ENCODE assay signal across 13 cellular contexts in the genomic region with DNA sequence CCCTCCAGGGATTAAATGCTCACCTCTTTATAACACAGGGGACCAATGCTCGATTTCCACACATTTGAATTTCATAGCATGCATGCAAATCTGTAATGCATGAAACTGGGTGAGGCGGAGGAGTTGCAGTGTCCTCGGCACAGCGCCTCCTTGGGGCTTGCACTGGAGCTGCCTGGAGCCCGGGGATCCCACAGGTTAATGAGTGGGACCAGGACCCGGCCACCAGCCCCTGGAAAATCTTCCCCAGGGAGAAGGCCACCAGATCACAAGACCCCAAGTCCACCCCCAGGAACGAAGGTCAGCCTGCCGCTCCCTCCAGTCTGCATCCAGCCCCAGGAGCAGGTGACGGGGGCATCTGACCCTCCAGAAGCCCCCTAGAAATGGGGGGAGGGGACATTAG.
A peak's percentile ranks its signal among the peaks of the same experiment; 100 is the strongest.
DNase-seq lines count a peak whose midpoint lies in the region; ATAC-seq and TF ChIP-seq lines count a peak whose summit lies in the region.
"Had no signal": no experiment of that assay in that cellular context is flagged by ENCODE, and none has a peak within 500 bp of the region (broad histone marks: within the 10 kb centered on the region; RNA-seq: fewer than 3 reads in every experiment).

No MANE protein-coding gene starts in this region.

- DNase-seq in HEK293T (ENCODE audit: extremely low spot score) (peak; percentile 69), WTC11 (ENCODE audit: low spot score) (peak; percentile 73), hepatocyte (ENCODE audit: low spot score) (no peak), AG20443 (ENCODE audit: low spot score) (no peak), GOT3 (lab: John Stamatoyannopoulos, UW) (no peak)
- no peak for DNase-seq in activated CD8-positive, alpha-beta memory T cell treated with anti-CD3 and anti-CD28 coated beads, Interleukin-2, amount 50 U/mL, for 4 hours
- DNase-seq: activated CD4-positive, alpha-beta T cell treated with anti-CD3 and anti-CD28 coated beads, Interleukin-2, amount 50 U/mL, for 48 hours; activated gamma-delta T cell; NCI-H187 treated with DMSO at 0.1 percent for 48 hours had no signal

- H3K4me2 ChIP-seq in hepatocyte: no peak overlapping the region

- no peaks in the 10 kb centered on the region for H3K36me3 ChIP-seq in hepatocyte (replicated peaks; ENCODE audit: insufficient read depth, low read depth)
- H3K36me3 ChIP-seq: breast epithelium had no signal

- H3K4me3 ChIP-seq in hepatocyte: no peak overlapping the region
- H3K4me3 ChIP-seq: breast epithelium had no signal

- 83% methylated on average over 9 of the region's 9 CpGs for WGBS in hepatocyte (ENCODE audit: low lambda C conversion rate, missing lambda C conversion rate)

- peaks cover 55% of the 10 kb centered on the region for H3K4me1 Mint-ChIP-seq in WTC11

- no peaks in the 10 kb centered on the region for H3K9me2 ChIP-seq in hepatocyte (replicated peaks; ENCODE audit: insufficient read depth)

- no peak overlapping the region for H3K4me3 Mint-ChIP-seq in WTC11
- H3K4me3 Mint-ChIP-seq: mesothelial cell of epicardium had no signal

- H3K4me1 ChIP-seq in hepatocyte (ENCODE audit: insufficient read depth): no peaks in the 10 kb centered on the region
- H3K4me1 ChIP-seq: breast epithelium had no signal

- no peak overlapping the region for H2AFZ ChIP-seq in hepatocyte

- H3K27me3 Mint-ChIP-seq in WTC11 (ENCODE audit: low read depth): no peaks in the 10 kb centered on the region

- no peaks in the 10 kb centered on the region for H3K79me2 ChIP-seq in hepatocyte

- H3K9me3 ChIP-seq in hepatocyte (ENCODE audit: low read depth): no peaks in the 10 kb centered on the region
- H3K9me3 ChIP-seq: breast epithelium had no signal

- no peaks in the 10 kb centered on the region for H3K9me3 Mint-ChIP-seq in WTC11
- H3K9me3 Mint-ChIP-seq: mesothelial cell of epicardium had no signal

- POLR2A ChIA-PET in HEK293T (lab: Yijun Ruan, JAX): no interaction called here
- POLR2A ChIA-PET in WTC11 (lab: Charles Lee): interaction anchor here (1.1 kb wide), 1 partner anchor 119 kb away, joined by 4 read pairs; a partner anchor contains a TSS

- CTCF ChIA-PET in HEK293T (lab: Yijun Ruan, JAX) (interaction anchor here (0.7 to 1.6 kb wide), 8 partner anchors 9 to 1081 kb away, joined by 3 to 5 read pairs (median 3); no protein-coding TSS in a partner anchor), WTC11 (lab: Charles Lee) (interaction anchor here (0.5 to 2.5 kb wide), 29 partner anchors 9 to 267 kb away, joined by 3 to 11 read pairs (median 4); a partner anchor contains a TSS)

- H4K20me1 ChIP-seq in hepatocyte (ENCODE audit: insufficient read depth, poor library complexity, severe bottlenecking): no peaks in the 10 kb centered on the region

- H3K27me3 ChIP-seq in hepatocyte: no peaks in the 10 kb centered on the region
- H3K27me3 ChIP-seq: breast epithelium had no signal

- TF ChIP-seq CTCF in 22Rv1 (IDR thresholded peaks at IDR 0.05) (peak; percentile 38), WTC11 (IDR thresholded peaks at IDR 0.05) (peak; percentile 80), hepatocyte (IDR thresholded peaks at IDR 0.05; ENCODE audit: poor library complexity) (peak; percentile 22)

- H3K27ac ChIP-seq in 22Rv1 (no peak overlapping the region), hepatocyte (no peak overlapping the region)
- H3K27ac ChIP-seq: breast epithelium had no signal

- peak; percentile 66 for ATAC-seq in WTC11
- ATAC-seq in HG02981 (IDR thresholded peaks at IDR 0.05; ENCODE audit: unreplicated experiment): no peak

- H3K36me3 Mint-ChIP-seq in WTC11: peaks cover 11% of the 10 kb centered on the region
- H3K36me3 Mint-ChIP-seq: mesothelial cell of epicardium had no signal

- H3K27ac Mint-ChIP-seq in WTC11: no peak overlapping the region

TF ChIP-seq in HEK293T, 16 proteins besides CTCF, POLR2A, EP300 and RAD21:
- no peak for TF ChIP-seq ELF4 (IDR thresholded peaks at IDR 0.05)
- TF ChIP-seq FOXK2 (IDR thresholded peaks at IDR 0.05): no peak
- TF ChIP-seq ZNF384 (IDR thresholded peaks at IDR 0.05): no peak
- no peak for TF ChIP-seq SUZ12 (IDR thresholded peaks at IDR 0.05)
- TF ChIP-seq CTBP1 (IDR thresholded peaks at IDR 0.05; ENCODE audit: borderline replicate concordance): no peak
- TF ChIP-seq ARNT (IDR thresholded peaks at IDR 0.05): no peak
- no peak for TF ChIP-seq L3MBTL2 (conservative IDR thresholded peaks at IDR 0.05)
- no peak for TF ChIP-seq HDGF (IDR thresholded peaks at IDR 0.05; ENCODE audit: borderline replicate concordance)
- no peak for TF ChIP-seq SP1 (IDR thresholded peaks at IDR 0.05)
- no peak for TF ChIP-seq NFRKB (IDR thresholded peaks at IDR 0.05)
- TF ChIP-seq BHLHE40 (IDR thresholded peaks at IDR 0.05; ENCODE audit: borderline replicate concordance): no peak
- TF ChIP-seq TARDBP (IDR thresholded peaks at IDR 0.05): no peak
- TF ChIP-seq FOXA1 (IDR thresholded peaks at IDR 0.05): no peak
- no peak for TF ChIP-seq FOXM1 (IDR thresholded peaks at IDR 0.05; ENCODE audit: borderline replicate concordance)
- no peak for TF ChIP-seq LEF1 (IDR thresholded peaks at IDR 0.05; ENCODE audit: borderline replicate concordance)
- TF ChIP-seq, protein P1, sequence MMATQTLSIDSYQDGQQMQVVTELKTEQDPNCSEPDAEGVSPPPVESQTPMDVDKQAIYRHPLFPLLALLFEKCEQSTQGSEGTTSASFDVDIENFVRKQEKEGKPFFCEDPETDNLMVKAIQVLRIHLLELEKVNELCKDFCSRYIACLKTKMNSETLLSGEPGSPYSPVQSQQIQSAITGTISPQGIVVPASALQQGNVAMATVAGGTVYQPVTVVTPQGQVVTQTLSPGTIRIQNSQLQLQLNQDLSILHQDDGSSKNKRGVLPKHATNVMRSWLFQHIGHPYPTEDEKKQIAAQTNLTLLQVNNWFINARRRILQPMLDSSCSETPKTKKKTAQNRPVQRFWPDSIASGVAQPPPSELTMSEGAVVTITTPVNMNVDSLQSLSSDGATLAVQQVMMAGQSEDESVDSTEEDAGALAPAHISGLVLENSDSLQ (IDR thresholded peaks at IDR 0.05): no peak

TF ChIP-seq in WTC11, 78 proteins besides CTCF, POLR2A, EP300 and RAD21 (continues in another document):
- TF ChIP-seq HMGA2 (CRISPR knock-in tag; IDR thresholded peaks at IDR 0.05): no peak
- no peak for TF ChIP-seq GABPB1 (CRISPR knock-in tag; IDR thresholded peaks at IDR 0.05)
- TF ChIP-seq ZNF138 (CRISPR knock-in tag; conservative IDR thresholded peaks at IDR 0.05): no peak
- TF ChIP-seq, protein P2, sequence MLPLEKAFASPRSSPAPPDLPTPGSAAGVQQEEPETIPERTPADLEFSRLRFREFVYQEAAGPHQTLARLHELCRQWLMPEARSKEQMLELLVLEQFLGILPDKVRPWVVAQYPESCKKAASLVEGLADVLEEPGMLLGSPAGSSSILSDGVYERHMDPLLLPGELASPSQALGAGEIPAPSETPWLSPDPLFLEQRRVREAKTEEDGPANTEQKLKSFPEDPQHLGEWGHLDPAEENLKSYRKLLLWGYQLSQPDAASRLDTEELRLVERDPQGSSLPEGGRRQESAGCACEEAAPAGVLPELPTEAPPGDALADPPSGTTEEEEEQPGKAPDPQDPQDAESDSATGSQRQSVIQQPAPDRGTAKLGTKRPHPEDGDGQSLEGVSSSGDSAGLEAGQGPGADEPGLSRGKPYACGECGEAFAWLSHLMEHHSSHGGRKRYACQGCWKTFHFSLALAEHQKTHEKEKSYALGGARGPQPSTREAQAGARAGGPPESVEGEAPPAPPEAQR (CRISPR knock-in tag; IDR thresholded peaks at IDR 0.05): no peak
- TF ChIP-seq, protein P3, sequence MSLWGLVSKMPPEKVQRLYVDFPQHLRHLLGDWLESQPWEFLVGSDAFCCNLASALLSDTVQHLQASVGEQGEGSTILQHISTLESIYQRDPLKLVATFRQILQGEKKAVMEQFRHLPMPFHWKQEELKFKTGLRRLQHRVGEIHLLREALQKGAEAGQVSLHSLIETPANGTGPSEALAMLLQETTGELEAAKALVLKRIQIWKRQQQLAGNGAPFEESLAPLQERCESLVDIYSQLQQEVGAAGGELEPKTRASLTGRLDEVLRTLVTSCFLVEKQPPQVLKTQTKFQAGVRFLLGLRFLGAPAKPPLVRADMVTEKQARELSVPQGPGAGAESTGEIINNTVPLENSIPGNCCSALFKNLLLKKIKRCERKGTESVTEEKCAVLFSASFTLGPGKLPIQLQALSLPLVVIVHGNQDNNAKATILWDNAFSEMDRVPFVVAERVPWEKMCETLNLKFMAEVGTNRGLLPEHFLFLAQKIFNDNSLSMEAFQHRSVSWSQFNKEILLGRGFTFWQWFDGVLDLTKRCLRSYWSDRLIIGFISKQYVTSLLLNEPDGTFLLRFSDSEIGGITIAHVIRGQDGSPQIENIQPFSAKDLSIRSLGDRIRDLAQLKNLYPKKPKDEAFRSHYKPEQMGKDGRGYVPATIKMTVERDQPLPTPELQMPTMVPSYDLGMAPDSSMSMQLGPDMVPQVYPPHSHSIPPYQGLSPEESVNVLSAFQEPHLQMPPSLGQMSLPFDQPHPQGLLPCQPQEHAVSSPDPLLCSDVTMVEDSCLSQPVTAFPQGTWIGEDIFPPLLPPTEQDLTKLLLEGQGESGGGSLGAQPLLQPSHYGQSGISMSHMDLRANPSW (CRISPR knock-in tag; conservative IDR thresholded peaks at IDR 0.05; ENCODE audit: low read depth): no peak
- no peak for TF ChIP-seq FOXK1 (CRISPR knock-in tag; IDR thresholded peaks at IDR 0.05)
- TF ChIP-seq, protein P4, sequence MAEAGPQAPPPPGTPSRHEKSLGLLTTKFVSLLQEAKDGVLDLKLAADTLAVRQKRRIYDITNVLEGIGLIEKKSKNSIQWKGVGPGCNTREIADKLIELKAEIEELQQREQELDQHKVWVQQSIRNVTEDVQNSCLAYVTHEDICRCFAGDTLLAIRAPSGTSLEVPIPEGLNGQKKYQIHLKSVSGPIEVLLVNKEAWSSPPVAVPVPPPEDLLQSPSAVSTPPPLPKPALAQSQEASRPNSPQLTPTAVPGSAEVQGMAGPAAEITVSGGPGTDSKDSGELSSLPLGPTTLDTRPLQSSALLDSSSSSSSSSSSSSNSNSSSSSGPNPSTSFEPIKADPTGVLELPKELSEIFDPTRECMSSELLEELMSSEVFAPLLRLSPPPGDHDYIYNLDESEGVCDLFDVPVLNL (CRISPR knock-in tag; IDR thresholded peaks at IDR 0.05; ENCODE audit: borderline replicate concordance, low read depth): no peak
- TF ChIP-seq ELF4 (CRISPR knock-in tag; IDR thresholded peaks at IDR 0.05; ENCODE audit: low read depth): no peak
- no peak for TF ChIP-seq ZNF671 (CRISPR knock-in tag; IDR thresholded peaks at IDR 0.05)
- TF ChIP-seq FOXP1 (CRISPR knock-in tag; IDR thresholded peaks at IDR 0.05; ENCODE audit: borderline replicate concordance): no peak
- no peak for TF ChIP-seq ZNF219 (CRISPR knock-in tag; IDR thresholded peaks at IDR 0.05; ENCODE audit: borderline replicate concordance)

Comparison
In these comparisons a context has a peak if more than half of its experiments do, and no peak if none do; other contexts are left out.
1. CTCF ChIP-seq: peak in every context shown above with its lines; median percentile 80 in WTC11; 38 in 22Rv1; 22 in hepatocyte.
2. DNase-seq: peak in HEK293T (single experiment) and WTC11 (single experiment); none in hepatocyte (single experiment), AG20443 (single experiment), GOT3 (single experiment) and activated CD8-positive, alpha-beta memory T cell treated with anti-CD3 and anti-CD28 coated beads, Interleukin-2, amount 50 U/mL, for 4 hours (single experiment).